Comparison of ENCODE assay signal across 17 cellular contexts in the genomic region with DNA sequence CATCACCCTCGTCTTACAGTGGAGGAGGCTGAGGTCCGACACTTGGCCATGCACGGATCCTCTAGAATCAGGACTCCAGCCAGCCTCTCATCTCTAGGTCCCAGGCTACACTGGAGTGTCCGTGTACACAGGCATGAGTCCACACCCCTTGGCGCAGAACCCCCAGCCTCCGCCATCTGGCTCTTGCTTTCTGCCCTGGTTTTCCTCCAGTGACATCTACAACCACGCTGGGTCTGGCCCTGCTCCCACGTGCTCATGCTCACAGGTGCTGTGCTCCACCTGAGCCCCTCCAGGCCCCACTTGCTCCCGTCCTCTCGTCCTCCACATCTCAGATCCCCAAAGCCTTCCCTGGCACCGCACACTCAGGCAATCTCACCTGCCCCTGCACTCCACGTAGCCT.
A peak's percentile ranks its signal among the peaks of the same experiment; 100 is the strongest.
DNase-seq lines count a peak whose midpoint lies in the region; TF ChIP-seq lines count a peak whose summit lies in the region.
"Had no signal": no experiment of that assay in that cellular context is flagged by ENCODE, and none has a peak within 500 bp of the region (broad histone marks: within the 10 kb centered on the region; RNA-seq: fewer than 3 reads in every experiment).

No MANE protein-coding gene starts in this region.

- H3K27ac ChIP-seq in neuronal stem cell (replicated peaks; ENCODE audit: low read length) (no peak overlapping the region), vagina (no peak overlapping the region)
- H3K27ac ChIP-seq: 22Rv1, BLaER1, C4-2B, GM23248 had no signal

- no peaks in the 10 kb centered on the region for H3K9me3 ChIP-seq in neuronal stem cell (replicated peaks in 1 of 2; ENCODE audit: control insufficient read depth in 2 of 2, insufficient read depth in 1 of 2, low read depth in 1 of 2, low read length in 2 of 2)
- H3K9me3 ChIP-seq in vagina, result no peaks in the 10 kb centered on the region
- H3K9me3 ChIP-seq: BLaER1, Caco-2 had no signal

- no peaks in the 10 kb centered on the region for H3K36me3 ChIP-seq in neuronal stem cell (replicated peaks in 1 of 2; ENCODE audit: control insufficient read depth in 2 of 2, insufficient read depth in 2 of 2, low read length in 2 of 2)
- no peaks in the 10 kb centered on the region for H3K36me3 ChIP-seq in vagina
- H3K36me3 ChIP-seq: BLaER1 had no signal

- H3K4me1 ChIP-seq in neuronal stem cell (ENCODE audit: control insufficient read depth in 2 of 2, insufficient read depth in 1 of 2, low read depth in 1 of 2, low read length in 2 of 2) (peaks cover 0 to 3% of the 10 kb centered on the region in 2 donors), vagina (peaks cover 4% of the 10 kb centered on the region)
- H3K4me1 ChIP-seq: Caco-2 had no signal

- no peak overlapping the region for H2AK5ac ChIP-seq in neuronal stem cell (ENCODE audit: low read depth, low read length)

- H3K4ac ChIP-seq in neuronal stem cell (ENCODE audit: low read length), result no peak overlapping the region

- no peak overlapping the region for H3K14ac ChIP-seq in neuronal stem cell (ENCODE audit: low read length)

- no peak overlapping the region for H4K8ac ChIP-seq in neuronal stem cell (ENCODE audit: low read depth, low read length)

- no peak for TF ChIP-seq POLR2A in vagina (IDR thresholded peaks at IDR 0.05)

- intact Hi-C loops in vagina (cut with DNase I), result no loop called here

- no peak overlapping the region for H3K4me2 ChIP-seq in neuronal stem cell (ENCODE audit: insufficient read depth, low read length, poor library complexity, severe bottlenecking)
- H3K4me2 ChIP-seq: BLaER1 had no signal

- H3K18ac ChIP-seq in neuronal stem cell (ENCODE audit: low read length), result peak overlapping the region; percentile 29

- no peak overlapping the region for H2BK12ac ChIP-seq in neuronal stem cell (ENCODE audit: low read length)

- in situ Hi-C loops in G401 (cut with HindIII; ENCODE audit: low sequenced_read_pairs), result no loop called here

- no peak overlapping the region for H2BK120ac ChIP-seq in neuronal stem cell (ENCODE audit: low read depth, low read length)

- peak; percentile 31 for DNase-seq in DMS 273 (lab: John Stamatoyannopoulos, UW; ENCODE audit: unreplicated experiment)
- no peak for DNase-seq in DMS 273 treated with DMSO at 0.1 percent for 48 hours (lab: John Stamatoyannopoulos, UW)
- DNase-seq in G401 (ENCODE audit: low spot score), result peak; percentile 69
- DNase-seq in cerebellum (ENCODE audit: low spot score), result peak; percentile 41
- no peak for DNase-seq in neuronal stem cell (ENCODE audit: low spot score)
- no peak for DNase-seq in superior temporal gyrus (ENCODE audit: extremely low spot score)
- no peak for DNase-seq in vagina (ENCODE audit: extremely low spot score in 2 of 2)
- DNase-seq: Caco-2; CD4-positive, CD25-positive, alpha-beta regulatory T cell; CD8-positive, alpha-beta T cell; DMS53; DMS79 treated with DMSO at 0.1 percent for 48 hours; GM23248; H9 had no signal

- TF ChIP-seq CTCF in vagina (IDR thresholded peaks at IDR 0.05), result no peak

- no CpG with 5 or more reads among the region's 12 CpGs for WGBS in neuronal stem cell (ENCODE audit: extremely low coverage in 2 of 2, insufficient read length in 2 of 2, insufficient replicate concordance in 1 of 2), 2 donors

- H3K9ac ChIP-seq in neuronal stem cell (ENCODE audit: low read depth, low read length, poor library complexity), result no peak overlapping the region
- H3K9ac ChIP-seq: BLaER1, GM23248 had no signal

- H3K27me3 ChIP-seq in neuronal stem cell (ENCODE audit: control insufficient read depth in 3 of 3, insufficient read depth in 3 of 3, low read depth in 1 of 3, low read length in 3 of 3) (peaks cover 0 to 8% (median 0%) of the 10 kb centered on the region in 3 experiments), vagina (no peaks in the 10 kb centered on the region)

- no peak overlapping the region for H3K4me3 ChIP-seq in neuronal stem cell (ENCODE audit: low read length in 2 of 2)
- no peak overlapping the region for H3K4me3 ChIP-seq in vagina
- H3K4me3 ChIP-seq: BLaER1, GM23248 had no signal

- H2BK15ac ChIP-seq in neuronal stem cell (ENCODE audit: low read length), result no peak overlapping the region

- H2BK5ac ChIP-seq in neuronal stem cell (ENCODE audit: low read length), result no peak overlapping the region

- peaks cover 2% of the 10 kb centered on the region for H3K79me1 ChIP-seq in neuronal stem cell (ENCODE audit: low read depth, low read length)

- H4K91ac ChIP-seq in neuronal stem cell (ENCODE audit: low read depth, low read length, poor library complexity), result peak overlapping the region; percentile 93

- no peak overlapping the region for H2AFZ ChIP-seq in neuronal stem cell (ENCODE audit: low read length)
- H2AFZ ChIP-seq: GM23248 had no signal

- H3K23ac ChIP-seq in neuronal stem cell (ENCODE audit: low read depth, low read length, poor library complexity), result no peak overlapping the region

Comparison
In these comparisons a context has a peak if more than half of its experiments do, and no peak if none do; other contexts are left out.
1. DNase-seq: peak in DMS 273 (single experiment), G401 (single experiment) and cerebellum (single experiment); none in DMS 273 treated with DMSO at 0.1 percent for 48 hours (single experiment), neuronal stem cell (single experiment), superior temporal gyrus (single experiment) and vagina (0 of 2).